In genomic region chr14:59175404-59175803, GRCh38 we compare ENCODE assay signal across 1 cellular context.
TF ChIP-seq lines count a peak whose summit lies in the region.

No MANE protein-coding gene starts in this region.

TF ChIP-seq in GM12878, 131 proteins besides CTCF, POLR2A, EP300 and RAD21 (continued from another document and continues in another):
- TF ChIP-seq ZNF217 (IDR thresholded peaks at IDR 0.05): peak; percentile 89; the same call in 1 of the 2 replicates
- TF ChIP-seq ATF3 (IDR thresholded peaks at IDR 0.05; ENCODE audit: borderline replicate concordance, extremely low read depth, low read depth, low read length): no peak
- TF ChIP-seq PML (IDR thresholded peaks at IDR 0.05; ENCODE audit: low read length): peak; percentile 62; the same call in 1 of the 2 replicates
- peak; percentile 24; the same call in 1 of the 2 replicates for TF ChIP-seq RAD51 (IDR thresholded peaks at IDR 0.05)
- TF ChIP-seq CEBPB (IDR thresholded peaks at IDR 0.05; ENCODE audit: borderline replicate concordance in 1 of 2, low read depth in 2 of 2, low read length in 2 of 2): 0 out of 4 replicates have a peak, but pooled peaks of 1 of the 2 experiments have one; percentile 52
- 0 out of 2 replicates have a peak, but pooled peaks have one; percentile 35 for TF ChIP-seq GABPA (IDR thresholded peaks at IDR 0.05; ENCODE audit: low read depth)
- TF ChIP-seq RELB (IDR thresholded peaks at IDR 0.05; ENCODE audit: low read depth): peak; percentile 93
- TF ChIP-seq PAX8 (IDR thresholded peaks at IDR 0.05): 0 out of 2 replicates have a peak, but pooled peaks have one; percentile 15
- TF ChIP-seq WRNIP1 (IDR thresholded peaks at IDR 0.05; ENCODE audit: borderline replicate concordance, low read depth, low read length): no peak
- TF ChIP-seq ZBED1 (IDR thresholded peaks at IDR 0.05; ENCODE audit: borderline replicate concordance): peak; percentile 78; the same call in 1 of the 2 replicates
- peak; percentile 67 for TF ChIP-seq MEF2B (IDR thresholded peaks at IDR 0.05; ENCODE audit: partially characterized antibody, poor library complexity, severe bottlenecking)
- TF ChIP-seq BCL11A (IDR thresholded peaks at IDR 0.05; ENCODE audit: low read depth, low read length): peak; percentile 80
- TF ChIP-seq, protein P1, sequence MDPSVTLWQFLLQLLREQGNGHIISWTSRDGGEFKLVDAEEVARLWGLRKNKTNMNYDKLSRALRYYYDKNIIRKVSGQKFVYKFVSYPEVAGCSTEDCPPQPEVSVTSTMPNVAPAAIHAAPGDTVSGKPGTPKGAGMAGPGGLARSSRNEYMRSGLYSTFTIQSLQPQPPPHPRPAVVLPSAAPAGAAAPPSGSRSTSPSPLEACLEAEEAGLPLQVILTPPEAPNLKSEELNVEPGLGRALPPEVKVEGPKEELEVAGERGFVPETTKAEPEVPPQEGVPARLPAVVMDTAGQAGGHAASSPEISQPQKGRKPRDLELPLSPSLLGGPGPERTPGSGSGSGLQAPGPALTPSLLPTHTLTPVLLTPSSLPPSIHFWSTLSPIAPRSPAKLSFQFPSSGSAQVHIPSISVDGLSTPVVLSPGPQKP (IDR thresholded peaks at IDR 0.05; ENCODE audit: low read depth, low read length): no peak
- TF ChIP-seq MXI1 (IDR thresholded peaks at IDR 0.05; ENCODE audit: low read depth, low read length): peak; percentile 65; the same call in 1 of the 2 replicates
- TF ChIP-seq RUNX3 (IDR thresholded peaks at IDR 0.05; ENCODE audit: low read length): peak; percentile 97
- peak; percentile 86; the same call in 1 of the 2 replicates for TF ChIP-seq MTA3 (IDR thresholded peaks at IDR 0.05; ENCODE audit: borderline replicate concordance, low read length)
- peak; percentile 91 for TF ChIP-seq FOXM1 (IDR thresholded peaks at IDR 0.05; ENCODE audit: low read depth, low read length)
- TF ChIP-seq TCF7 (IDR thresholded peaks at IDR 0.05; ENCODE audit: borderline replicate concordance): peak; percentile 67; the same call in 1 of the 2 replicates
- TF ChIP-seq ATF7 (IDR thresholded peaks at IDR 0.05; ENCODE audit: low read depth): peak; percentile 76
- peak; percentile 75 for TF ChIP-seq YY1 (IDR thresholded peaks at IDR 0.05; ENCODE audit: low read depth, low read length)
- peak; percentile 94 for TF ChIP-seq CBX5 (IDR thresholded peaks at IDR 0.05; ENCODE audit: low read depth)
- TF ChIP-seq HDGF (IDR thresholded peaks at IDR 0.05): no peak
- TF ChIP-seq TCF12 (IDR thresholded peaks at IDR 0.05; ENCODE audit: low read depth, low read length): no peak
- TF ChIP-seq CBX3 (IDR thresholded peaks at IDR 0.05; ENCODE audit: borderline replicate concordance, low read depth): no peak
- peak; percentile 60; the same call in 1 of the 2 replicates for TF ChIP-seq SMARCA5 (IDR thresholded peaks at IDR 0.05)
- TF ChIP-seq, protein P2, sequence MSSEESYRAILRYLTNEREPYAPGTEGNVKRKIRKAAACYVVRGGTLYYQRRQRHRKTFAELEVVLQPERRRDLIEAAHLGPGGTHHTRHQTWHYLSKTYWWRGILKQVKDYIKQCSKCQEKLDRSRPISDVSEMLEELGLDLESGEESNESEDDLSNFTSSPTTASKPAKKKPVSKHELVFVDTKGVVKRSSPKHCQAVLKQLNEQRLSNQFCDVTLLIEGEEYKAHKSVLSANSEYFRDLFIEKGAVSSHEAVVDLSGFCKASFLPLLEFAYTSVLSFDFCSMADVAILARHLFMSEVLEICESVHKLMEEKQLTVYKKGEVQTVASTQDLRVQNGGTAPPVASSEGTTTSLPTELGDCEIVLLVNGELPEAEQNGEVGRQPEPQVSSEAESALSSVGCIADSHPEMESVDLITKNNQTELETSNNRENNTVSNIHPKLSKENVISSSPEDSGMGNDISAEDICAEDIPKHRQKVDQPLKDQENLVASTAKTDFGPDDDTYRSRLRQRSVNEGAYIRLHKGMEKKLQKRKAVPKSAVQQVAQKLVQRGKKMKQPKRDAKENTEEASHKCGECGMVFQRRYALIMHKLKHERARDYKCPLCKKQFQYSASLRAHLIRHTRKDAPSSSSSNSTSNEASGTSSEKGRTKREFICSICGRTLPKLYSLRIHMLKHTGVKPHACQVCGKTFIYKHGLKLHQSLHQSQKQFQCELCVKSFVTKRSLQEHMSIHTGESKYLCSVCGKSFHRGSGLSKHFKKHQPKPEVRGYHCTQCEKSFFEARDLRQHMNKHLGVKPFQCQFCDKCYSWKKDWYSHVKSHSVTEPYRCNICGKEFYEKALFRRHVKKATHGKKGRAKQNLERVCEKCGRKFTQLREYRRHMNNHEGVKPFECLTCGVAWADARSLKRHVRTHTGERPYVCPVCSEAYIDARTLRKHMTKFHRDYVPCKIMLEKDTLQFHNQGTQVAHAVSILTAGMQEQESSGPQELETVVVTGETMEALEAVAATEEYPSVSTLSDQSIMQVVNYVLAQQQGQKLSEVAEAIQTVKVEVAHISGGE (CRISPR knock-in tag; IDR thresholded peaks at IDR 0.05): no peak
- peak; percentile 69; the same call in 1 of the 2 replicates for TF ChIP-seq BACH1 (IDR thresholded peaks at IDR 0.05; ENCODE audit: borderline replicate concordance)
- peak; percentile 74 for TF ChIP-seq CBFB (IDR thresholded peaks at IDR 0.05; ENCODE audit: low read depth)
- no peak for TF ChIP-seq HDAC2 (IDR thresholded peaks at IDR 0.05)
- peak; percentile 87; the same call in 1 of the 2 replicates for TF ChIP-seq PAX5 (IDR thresholded peaks at IDR 0.05; ENCODE audit: borderline replicate concordance, low read depth, low read length)
- TF ChIP-seq KDM1A (IDR thresholded peaks at IDR 0.05; ENCODE audit: borderline replicate concordance): no peak
- peak; percentile 54 for TF ChIP-seq RELA (IDR thresholded peaks at IDR 0.05; ENCODE audit: borderline replicate concordance, partially characterized antibody)
- peak; percentile 75; the same call in 1 of the 2 replicates for TF ChIP-seq MEF2A (IDR thresholded peaks at IDR 0.05; ENCODE audit: insufficient read depth, low read depth, low read length)
- peak; percentile 87 to 94 for TF ChIP-seq IKZF2 (IDR thresholded peaks at IDR 0.05)
- peak in 1 of 2 experiments; percentile 61; a peak in 1 of 4 replicates for TF ChIP-seq ETV6 (conservative IDR thresholded peaks at IDR 0.05 in 1 of 2, IDR thresholded peaks at IDR 0.05 in 1 of 2; ENCODE audit: borderline replicate concordance in 1 of 2, low read depth in 1 of 2)
- peak; percentile 89 for TF ChIP-seq SPI1 (IDR thresholded peaks at IDR 0.05; ENCODE audit: borderline replicate concordance, insufficient read depth, low read depth, low read length)
- TF ChIP-seq CEBPZ (IDR thresholded peaks at IDR 0.05; ENCODE audit: low read depth, low read length): no peak
- TF ChIP-seq, protein P3, sequence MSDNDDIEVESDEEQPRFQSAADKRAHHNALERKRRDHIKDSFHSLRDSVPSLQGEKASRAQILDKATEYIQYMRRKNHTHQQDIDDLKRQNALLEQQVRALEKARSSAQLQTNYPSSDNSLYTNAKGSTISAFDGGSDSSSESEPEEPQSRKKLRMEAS (IDR thresholded peaks at IDR 0.05; ENCODE audit: low read depth, low read length): no peak
- TF ChIP-seq MTA2 (IDR thresholded peaks at IDR 0.05; ENCODE audit: low read depth): peak; percentile 83
- TF ChIP-seq, protein P4, sequence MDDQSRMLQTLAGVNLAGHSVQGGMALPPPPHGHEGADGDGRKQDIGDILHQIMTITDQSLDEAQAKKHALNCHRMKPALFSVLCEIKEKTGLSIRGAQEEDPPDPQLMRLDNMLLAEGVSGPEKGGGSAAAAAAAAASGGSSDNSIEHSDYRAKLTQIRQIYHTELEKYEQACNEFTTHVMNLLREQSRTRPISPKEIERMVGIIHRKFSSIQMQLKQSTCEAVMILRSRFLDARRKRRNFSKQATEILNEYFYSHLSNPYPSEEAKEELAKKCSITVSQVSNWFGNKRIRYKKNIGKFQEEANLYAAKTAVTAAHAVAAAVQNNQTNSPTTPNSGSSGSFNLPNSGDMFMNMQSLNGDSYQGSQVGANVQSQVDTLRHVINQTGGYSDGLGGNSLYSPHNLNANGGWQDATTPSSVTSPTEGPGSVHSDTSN (IDR thresholded peaks at IDR 0.05; ENCODE audit: insufficient replicate concordance, low read depth, low read length): no peak
- TF ChIP-seq ZNF687 (IDR thresholded peaks at IDR 0.05): peak; percentile 57
- peak; percentile 63 for TF ChIP-seq IKZF1 (conservative IDR thresholded peaks at IDR 0.05)
- no peak for TF ChIP-seq IRF5 (IDR thresholded peaks at IDR 0.05; ENCODE audit: borderline replicate concordance)
- TF ChIP-seq MLLT1 (IDR thresholded peaks at IDR 0.05): no peak
- TF ChIP-seq ZNF24 (IDR thresholded peaks at IDR 0.05): peak; percentile 79
